ENCODE assay signal across 10 cellular contexts in the genomic region with DNA sequence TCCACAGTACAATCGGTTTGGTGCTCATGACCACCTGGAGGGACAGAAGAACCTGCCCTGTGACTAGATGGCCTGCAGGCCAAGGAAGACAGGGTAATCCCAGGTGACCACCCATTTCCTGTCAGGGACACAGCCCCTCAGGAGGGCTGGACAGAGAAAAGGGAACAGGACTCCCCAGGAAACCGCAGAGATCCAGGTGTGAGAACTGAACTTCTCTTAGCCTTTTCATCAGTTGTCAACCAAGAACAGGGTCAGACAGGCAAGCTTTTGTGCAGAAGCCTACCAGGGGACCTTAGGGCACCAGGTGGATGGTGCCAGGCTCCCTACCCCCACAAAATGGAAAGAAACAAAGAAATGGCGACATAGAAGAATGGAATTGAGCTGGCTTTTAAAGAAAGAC.
DNase-seq lines count a peak whose midpoint lies in the region; ATAC-seq and TF ChIP-seq lines count a peak whose summit lies in the region.
"Had no signal": no experiment of that assay in that cellular context is flagged by ENCODE, and none has a peak within 500 bp of the region (broad histone marks: within the 10 kb centered on the region; RNA-seq: fewer than 3 reads in every experiment).

No MANE protein-coding gene starts in this region.

- peaks cover 35% of the 10 kb centered on the region for H3K27me3 Mint-ChIP-seq in activated T-cell treated with anti-CD3 and anti-CD28 coated beads, Interleukin-2, amount 50 U/mL, for 72 hours (ENCODE audit: low read depth)

- H3K36me3 ChIP-seq in mucosa of stomach (ENCODE audit: control insufficient read depth, insufficient read depth, low read length), result no peaks in the 10 kb centered on the region
- no peaks in the 10 kb centered on the region for H3K36me3 ChIP-seq in transverse colon

- H3K9ac ChIP-seq in mucosa of stomach (ENCODE audit: low read length), result peak overlapping the region; percentile 6

- TF ChIP-seq CTCF in transverse colon (IDR thresholded peaks at IDR 0.05), result no peak

- H3K27ac Mint-ChIP-seq in activated T-cell treated with anti-CD3 and anti-CD28 coated beads, Interleukin-2, amount 50 U/mL, for 72 hours, result peak overlapping the region; percentile 22
- H3K27ac Mint-ChIP-seq: memory B cell had no signal

- WGBS in transverse colon (ENCODE audit: low coverage in 1 of 2), 2 donors, result 57 to 80% methylated on average over 2 to 3 of the region's 3 CpGs

- peak overlapping the region; percentile 93 to 96 for H3K4me3 Mint-ChIP-seq in activated T-cell treated with anti-CD3 and anti-CD28 coated beads, Interleukin-2, amount 50 U/mL, for 72 hours
- H3K4me3 Mint-ChIP-seq: memory B cell had no signal

- H3K4me1 ChIP-seq in mucosa of stomach (ENCODE audit: control insufficient read depth, insufficient read depth, low read length), result peaks cover 66% of the 10 kb centered on the region
- H3K4me1 ChIP-seq in transverse colon, result peaks cover 58 to 87% (median 65%) of the 10 kb centered on the region in 4 donors

- in situ Hi-C loops in transverse colon (cut with MboI; ENCODE audit: low pct_ligation_motif_present in 1 of 4, low pct_unique_long_range_greater_than_20kb in 1 of 4, low sequenced_read_pairs in 3 of 4), result loop anchor here in 1 of 4 donors (25.0 kb wide), 1 partner anchor 619 kb away; no protein-coding TSS in a partner anchor

- no peaks in the 10 kb centered on the region for H3K9me3 ChIP-seq in mucosa of stomach (ENCODE audit: control insufficient read depth, low read length)
- H3K9me3 ChIP-seq in transverse colon, result no peaks in the 10 kb centered on the region

- H3K36me3 Mint-ChIP-seq in activated T-cell treated with anti-CD3 and anti-CD28 coated beads, Interleukin-2, amount 50 U/mL, for 72 hours (ENCODE audit: insufficient read depth in 2 of 2), result peaks cover 4 to 6% of the 10 kb centered on the region in 2 donors
- H3K36me3 Mint-ChIP-seq: memory B cell had no signal

- H3K4me3 ChIP-seq in mucosa of stomach (ENCODE audit: low read length), result no peak overlapping the region
- H3K4me3 ChIP-seq in transverse colon, result no peak overlapping the region

- DNase-seq in cardiac septum (ENCODE audit: low spot score) (peak; percentile 38), Right ventricle myocardium superior (no peak), transverse colon (no peak)
- no peak for DNase-seq in activated T-cell treated with anti-CD3 and anti-CD28 coated beads, Interleukin-2, amount 50 U/mL, for 72 hours
- DNase-seq: GOT3 had no signal

- intact Hi-C loops in cardiac septum (cut with DNase I) (no loop called here), Right ventricle myocardium superior (cut with DNase I) (no loop called here), transverse colon (cut with DNase I; ENCODE audit: low total_unique reads) (no loop called here)

- H3K27me3 ChIP-seq in mucosa of stomach (ENCODE audit: control insufficient read depth, insufficient read depth, low read length) (no peaks in the 10 kb centered on the region), transverse colon (no peaks in the 10 kb centered on the region)

- no peak for TF ChIP-seq POLR2A in transverse colon (IDR thresholded peaks at IDR 0.05)

- H3K27ac ChIP-seq in transverse colon, result peak overlapping the region; percentile 86 to 92 (median 88)

- TF ChIP-seq EP300 in transverse colon (IDR thresholded peaks at IDR 0.05; ENCODE audit: low read depth), result no peak

- ATAC-seq in Right ventricle myocardium superior (ENCODE audit: poor library complexity) (no peak), GM18519 (IDR thresholded peaks at IDR 0.05; ENCODE audit: low FRiP score, unreplicated experiment) (no peak), GM19397 (IDR thresholded peaks at IDR 0.05; ENCODE audit: unreplicated experiment) (no peak), HG03521 (IDR thresholded peaks at IDR 0.05; ENCODE audit: unreplicated experiment) (no peak)
- ATAC-seq in activated T-cell treated with anti-CD3 and anti-CD28 coated beads, Interleukin-2, amount 50 U/mL, for 72 hours (replicated peaks in 1 of 2), result no peak

- H3K9me3 Mint-ChIP-seq in activated T-cell treated with anti-CD3 and anti-CD28 coated beads, Interleukin-2, amount 50 U/mL, for 72 hours, result no peaks in the 10 kb centered on the region
- H3K9me3 Mint-ChIP-seq: memory B cell had no signal

- H3K4me1 Mint-ChIP-seq in activated T-cell treated with anti-CD3 and anti-CD28 coated beads, Interleukin-2, amount 50 U/mL, for 72 hours (ENCODE audit: low read depth), result peaks cover 90% of the 10 kb centered on the region
